ENCODE assay signal across 14 cellular contexts in the genomic region with DNA sequence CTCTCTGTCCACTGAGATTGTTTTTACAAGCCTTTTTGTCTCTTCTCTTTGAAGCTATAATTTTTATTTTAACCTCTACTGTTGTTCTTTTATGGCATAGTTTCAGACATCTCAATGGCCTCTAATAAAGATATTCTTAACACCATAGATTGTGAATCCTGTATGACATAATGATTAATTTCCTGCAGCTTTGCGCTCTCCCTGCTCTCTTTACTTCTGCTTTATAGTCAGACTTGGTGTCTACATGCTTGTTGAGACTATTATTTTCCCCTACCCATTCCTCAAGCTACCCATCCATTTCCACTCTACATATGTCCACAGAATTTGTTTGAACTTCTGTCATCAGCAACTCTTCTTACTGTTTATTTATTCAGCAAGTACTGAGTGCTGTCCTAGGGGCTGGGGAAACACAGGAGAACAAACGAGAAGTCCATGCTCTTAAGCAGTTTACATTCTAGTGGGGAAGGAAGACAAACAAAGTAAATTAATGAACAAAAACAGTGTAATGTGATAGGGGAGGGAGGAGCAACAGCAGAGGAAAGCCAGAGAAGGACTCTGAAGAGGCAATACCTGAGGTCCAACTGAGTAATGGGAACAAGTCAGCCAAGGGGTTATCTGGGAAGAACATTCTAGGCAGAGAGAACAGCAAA.
DNase-seq lines count a peak whose midpoint lies in the region; TF ChIP-seq lines count a peak whose summit lies in the region.
"Had no signal": no experiment of that assay in that cellular context is flagged by ENCODE, and none has a peak within 500 bp of the region (broad histone marks: within the 10 kb centered on the region; RNA-seq: fewer than 3 reads in every experiment).

No MANE protein-coding gene starts in this region.

- H3K79me2 ChIP-seq in smooth muscle cell (ENCODE audit: low read depth), result no peaks in the 10 kb centered on the region

- no peaks in the 10 kb centered on the region for H4K20me1 ChIP-seq in smooth muscle cell (ENCODE audit: low read depth)

- H3K4me1 ChIP-seq in HEK293 (ENCODE audit: control insufficient read depth, insufficient read depth, low read length), result peaks cover 24% of the 10 kb centered on the region
- peaks cover 32% of the 10 kb centered on the region for H3K4me1 ChIP-seq in ectodermal cell (ENCODE audit: control insufficient read depth, insufficient read depth, low read length)
- peaks cover 40% of the 10 kb centered on the region for H3K4me1 ChIP-seq in smooth muscle cell (ENCODE audit: low read depth)

- TF ChIP-seq CTCF in HEK293 (tag by site-specific recombination; IDR thresholded peaks at IDR 0.05) (no peak), smooth muscle cell (IDR thresholded peaks at IDR 0.05; ENCODE audit: borderline replicate concordance, insufficient read depth, poor library complexity, severe bottlenecking) (no peak), lower leg skin (IDR thresholded peaks at IDR 0.05) (no peak)

- 87 to 92% methylated on average over 2 of the region's 2 CpGs for WGBS in ectodermal cell, 2 experiments
- 42% methylated on average over 2 of the region's 2 CpGs for WGBS in smooth muscle cell (ENCODE audit: low lambda C conversion rate)
- WGBS in lower leg skin, 2 donors, result 78 to 85% methylated on average over 2 of the region's 2 CpGs

- H3K4me3 ChIP-seq in HEK293 (ENCODE audit: low read depth, low read length) (no peak overlapping the region), ectodermal cell (ENCODE audit: insufficient read depth, low read depth, low read length) (no peak overlapping the region), smooth muscle cell (no peak overlapping the region), lower leg skin (ENCODE audit: low read depth, poor library complexity, severe bottlenecking) (no peak overlapping the region)
- H3K4me3 ChIP-seq: spleen, thoracic aorta had no signal

- H3K27ac ChIP-seq in HEK293 (ENCODE audit: extremely low read depth, low read depth, low read length) (0 out of 2 replicates have a peak overlapping the region, but pooled peaks have one; percentile 39), ectodermal cell (ENCODE audit: insufficient read depth, low read depth, low read length, poor library complexity, severe bottlenecking) (peak overlapping the region; percentile 48), smooth muscle cell (ENCODE audit: low read depth) (no peak overlapping the region)
- H3K27ac ChIP-seq: neutrophil, spleen, thoracic aorta had no signal

- no peak overlapping the region for H2AFZ ChIP-seq in smooth muscle cell (ENCODE audit: low read depth)

- POLR2A ChIA-PET in HEK293 (lab: Yijun Ruan, JAX), result no interaction called here

- no peaks in the 10 kb centered on the region for H3K9me3 ChIP-seq in HEK293 (ENCODE audit: control insufficient read depth, insufficient read depth, low read depth, low read length)
- no peaks in the 10 kb centered on the region for H3K9me3 ChIP-seq in ectodermal cell (ENCODE audit: control insufficient read depth, low read length)
- H3K9me3 ChIP-seq in smooth muscle cell (replicated peaks; ENCODE audit: low read depth), result no peaks in the 10 kb centered on the region
- H3K9me3 ChIP-seq: neutrophil, spleen, thoracic aorta had no signal

- H3K9ac ChIP-seq in smooth muscle cell (ENCODE audit: low read depth), result no peak overlapping the region

- H3F3A ChIP-seq in smooth muscle cell (ENCODE audit: low read depth), result peaks cover 5% of the 10 kb centered on the region

- H3K27me3 ChIP-seq in ectodermal cell (ENCODE audit: control insufficient read depth, insufficient read depth, low read length, poor library complexity, severe bottlenecking) (no peaks in the 10 kb centered on the region), smooth muscle cell (ENCODE audit: low read depth) (no peaks in the 10 kb centered on the region)
- H3K27me3 ChIP-seq: neutrophil, spleen had no signal

- CTCF ChIA-PET in HEK293 (lab: Yijun Ruan, JAX), result interaction anchor here (1.4 to 2.9 kb wide), 2 partner anchors 14 to 20 kb away, joined by 3 to 9 read pairs; no protein-coding TSS in a partner anchor

- H3K4me2 ChIP-seq in smooth muscle cell, result peak overlapping the region; percentile 15

- intact Hi-C loops in lower leg skin (cut with DNase I; ENCODE audit: low total_unique reads), result no loop called here

- H3K36me3 ChIP-seq in HEK293 (ENCODE audit: control insufficient read depth in 2 of 2, insufficient read depth in 1 of 2, low read length in 2 of 2) (no peaks in the 10 kb centered on the region), ectodermal cell (ENCODE audit: control insufficient read depth, insufficient read depth, low read length) (no peaks in the 10 kb centered on the region), smooth muscle cell (ENCODE audit: low read depth) (no peaks in the 10 kb centered on the region)
- H3K36me3 ChIP-seq: neutrophil, spleen, thoracic aorta had no signal

- peak; percentile 91 for DNase-seq in NCI-H510A treated with DMSO at 0.1 percent for 48 hours (lab: John Stamatoyannopoulos, UW)
- no peak for DNase-seq in smooth muscle cell (lab: John Stamatoyannopoulos, UW; ENCODE audit: unreplicated experiment)
- DNase-seq in lower leg skin (ENCODE audit: low spot score in 2 of 2), result no peak
- no peak for DNase-seq in T-helper 1 cell
- no peak for DNase-seq in stimulated activated CD4-positive, alpha-beta T cell treated with anti-CD3 and anti-CD28 coated beads, Interleukin-4, amount 100 ng/mL, for 24 hours
- DNase-seq: activated CD4-positive, alpha-beta T cell treated with anti-CD3 and anti-CD28 coated beads for 4 hours; effector memory CD8-positive, alpha-beta T cell; glutamatergic neuron; left ventricle myocardium superior; spleen had no signal

- TF ChIP-seq POLR2A in lower leg skin (IDR thresholded peaks at IDR 0.05), result no peak

TF ChIP-seq in HEK293, 187 proteins besides CTCF, POLR2A, EP300 and RAD21 (continues in another document):
- TF ChIP-seq, protein P1, sequence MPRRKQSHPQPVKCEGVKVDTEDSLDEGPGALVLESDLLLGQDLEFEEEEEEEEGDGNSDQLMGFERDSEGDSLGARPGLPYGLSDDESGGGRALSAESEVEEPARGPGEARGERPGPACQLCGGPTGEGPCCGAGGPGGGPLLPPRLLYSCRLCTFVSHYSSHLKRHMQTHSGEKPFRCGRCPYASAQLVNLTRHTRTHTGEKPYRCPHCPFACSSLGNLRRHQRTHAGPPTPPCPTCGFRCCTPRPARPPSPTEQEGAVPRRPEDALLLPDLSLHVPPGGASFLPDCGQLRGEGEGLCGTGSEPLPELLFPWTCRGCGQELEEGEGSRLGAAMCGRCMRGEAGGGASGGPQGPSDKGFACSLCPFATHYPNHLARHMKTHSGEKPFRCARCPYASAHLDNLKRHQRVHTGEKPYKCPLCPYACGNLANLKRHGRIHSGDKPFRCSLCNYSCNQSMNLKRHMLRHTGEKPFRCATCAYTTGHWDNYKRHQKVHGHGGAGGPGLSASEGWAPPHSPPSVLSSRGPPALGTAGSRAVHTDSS (tag by site-specific recombination; IDR thresholded peaks at IDR 0.05), result peak; percentile 11; the same call in 1 of the 2 replicates
- TF ChIP-seq ZNF792 (tag by site-specific recombination; IDR thresholded peaks at IDR 0.05) (no peak), ZNF214 (tag by site-specific recombination; IDR thresholded peaks at IDR 0.05; ENCODE audit: borderline replicate concordance) (no peak), MYNN (tag by site-specific recombination; IDR thresholded peaks at IDR 0.05; ENCODE audit: borderline replicate concordance) (no peak), ZFP69B (tag by site-specific recombination; IDR thresholded peaks at IDR 0.05) (0 out of 2 replicates have a peak, but pooled peaks have one; percentile 37), ZNF426 (tag by site-specific recombination; IDR thresholded peaks at IDR 0.05) (no peak), ZNF132 (tag by site-specific recombination; IDR thresholded peaks at IDR 0.05; ENCODE audit: borderline replicate concordance) (no peak)
- TF ChIP-seq, protein P2, sequence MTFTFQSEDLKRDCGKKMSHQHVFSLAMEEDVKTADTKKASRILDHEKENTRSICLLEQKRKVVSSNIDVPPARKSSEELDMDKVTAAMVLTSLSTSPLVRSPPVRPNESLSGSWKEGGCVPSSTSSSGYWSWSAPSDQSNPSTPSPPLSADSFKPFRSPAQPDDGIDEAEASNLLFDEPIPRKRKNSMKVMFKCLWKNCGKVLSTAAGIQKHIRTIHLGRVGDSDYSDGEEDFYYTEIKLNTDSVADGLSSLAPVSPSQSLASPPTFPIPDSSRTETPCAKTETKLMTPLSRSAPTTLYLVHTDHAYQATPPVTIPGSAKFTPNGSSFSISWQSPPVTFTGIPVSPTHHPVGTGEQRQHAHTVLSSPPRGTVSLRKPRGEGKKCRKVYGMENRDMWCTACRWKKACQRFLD (tag by site-specific recombination; IDR thresholded peaks at IDR 0.05), result no peak
